ENCODE assay signal across 27 cellular contexts in genomic region chr10:112744525-112744924, GRCh38.
"Had no signal": no experiment of that assay in that cellular context is flagged by ENCODE, and none has a peak within 500 bp of the region (broad histone marks: within the 10 kb centered on the region; RNA-seq: fewer than 3 reads in every experiment).

No MANE protein-coding gene starts in this region.

- H3K9me3 ChIP-seq: breast epithelium, esophagus muscularis mucosa, gastroesophageal sphincter, left ventricle myocardium inferior, neutrophil, ovary, psoas muscle, tibial artery had no signal

- H3K27ac Mint-ChIP-seq: activated CD4-positive, alpha-beta memory T cell treated with anti-CD3 and anti-CD28 coated beads for 36 hours; activated CD4-positive, alpha-beta T cell treated with anti-CD3 and anti-CD28 coated beads for 36 hours; activated naive CD4-positive, alpha-beta T cell treated with anti-CD3 and anti-CD28 coated beads for 36 hours; activated naive CD8-positive, alpha-beta T cell treated with anti-CD3 and anti-CD28 coated beads, Interleukin-2, amount 10 ng/mL, durations not matched to agents 7 days and 5 days; activated T-cell treated with anti-CD3 and anti-CD28 coated beads, Interleukin-2, amount 50 U/mL, for 72 hours; stimulated activated naive CD8-positive, alpha-beta T cell treated with anti-CD3 and anti-CD28 coated beads, Interleukin-15, amount 100 ng/mL, for 72 hours; T-helper 1 cell treated with Interleukin-12 subunit alpha and Interleukin-12 subunit beta and Interleukin-4 antibody, amounts not matched to agents 30 μg/mL and 1 μg/mL, for 36 hours; WTC11 had no signal

- H3K27me3 Mint-ChIP-seq: activated CD4-positive, alpha-beta memory T cell treated with anti-CD3 and anti-CD28 coated beads for 36 hours; activated CD4-positive, alpha-beta T cell treated with anti-CD3 and anti-CD28 coated beads for 36 hours; activated naive CD8-positive, alpha-beta T cell treated with anti-CD3 and anti-CD28 coated beads, Interleukin-2, amount 10 ng/mL, durations not matched to agents 7 days and 5 days; central memory CD8-positive, alpha-beta T cell; naive B cell; stimulated activated naive CD8-positive, alpha-beta T cell treated with anti-CD3 and anti-CD28 coated beads, Interleukin-15, amount 100 ng/mL, for 72 hours had no signal

- ATAC-seq: activated CD4-positive, alpha-beta T cell treated with anti-CD3 and anti-CD28 coated beads for 36 hours; activated T-cell treated with anti-CD3 and anti-CD28 coated beads, Interleukin-2, amount 50 U/mL, for 72 hours; gastroesophageal sphincter; psoas muscle; right cardiac atrium; stimulated activated naive CD8-positive, alpha-beta T cell treated with anti-CD3 and anti-CD28 coated beads, Interleukin-15, amount 100 ng/mL, for 72 hours; WTC11 had no signal

- H3K4me1 ChIP-seq: breast epithelium, gastroesophageal sphincter, tibial artery had no signal

- H3K9me3 Mint-ChIP-seq: activated CD4-positive, alpha-beta memory T cell treated with anti-CD3 and anti-CD28 coated beads for 36 hours; activated naive CD4-positive, alpha-beta T cell treated with anti-CD3 and anti-CD28 coated beads for 36 hours; activated naive CD8-positive, alpha-beta T cell treated with anti-CD3 and anti-CD28 coated beads, Interleukin-2, amount 10 ng/mL, durations not matched to agents 7 days and 5 days; activated T-cell treated with anti-CD3 and anti-CD28 coated beads, Interleukin-2, amount 50 U/mL, for 72 hours; central memory CD8-positive, alpha-beta T cell; naive B cell; stimulated activated naive CD8-positive, alpha-beta T cell treated with anti-CD3 and anti-CD28 coated beads, Interleukin-15, amount 100 ng/mL, for 72 hours; T-helper 1 cell treated with Interleukin-12 subunit alpha and Interleukin-12 subunit beta and Interleukin-4 antibody, amounts not matched to agents 30 μg/mL and 1 μg/mL, for 36 hours; WTC11 had no signal

- H3K4me3 Mint-ChIP-seq: activated CD4-positive, alpha-beta memory T cell treated with anti-CD3 and anti-CD28 coated beads for 36 hours; activated CD4-positive, alpha-beta T cell treated with anti-CD3 and anti-CD28 coated beads for 36 hours; activated naive CD4-positive, alpha-beta T cell treated with anti-CD3 and anti-CD28 coated beads for 36 hours; activated naive CD8-positive, alpha-beta T cell treated with anti-CD3 and anti-CD28 coated beads, Interleukin-2, amount 10 ng/mL, durations not matched to agents 7 days and 5 days; activated T-cell treated with anti-CD3 and anti-CD28 coated beads, Interleukin-2, amount 50 U/mL, for 72 hours; central memory CD8-positive, alpha-beta T cell; naive B cell; stimulated activated naive CD8-positive, alpha-beta T cell treated with anti-CD3 and anti-CD28 coated beads, Interleukin-15, amount 100 ng/mL, for 72 hours; T-helper 1 cell treated with Interleukin-12 subunit alpha and Interleukin-12 subunit beta and Interleukin-4 antibody, amounts not matched to agents 30 μg/mL and 1 μg/mL, for 36 hours; WTC11 had no signal

- H3K4me3 ChIP-seq: breast epithelium, coronary artery, esophagus muscularis mucosa, gastroesophageal sphincter, left ventricle myocardium inferior, ovary, psoas muscle, tibial artery had no signal

- H3K36me3 Mint-ChIP-seq: activated naive CD8-positive, alpha-beta T cell treated with anti-CD3 and anti-CD28 coated beads, Interleukin-2, amount 10 ng/mL, durations not matched to agents 7 days and 5 days; WTC11 had no signal

- H3K27ac ChIP-seq: breast epithelium, coronary artery, esophagus muscularis mucosa, gastroesophageal sphincter, left ventricle myocardium inferior, neutrophil, ovary, psoas muscle, tibial artery had no signal

- H3K36me3 ChIP-seq: breast epithelium, esophagus muscularis mucosa, gastroesophageal sphincter, left ventricle myocardium inferior, neutrophil, ovary, tibial artery had no signal

- H3K27me3 ChIP-seq: breast epithelium, esophagus muscularis mucosa, gastroesophageal sphincter, neutrophil, ovary, tibial artery had no signal

- H3K4me1 Mint-ChIP-seq: activated CD4-positive, alpha-beta T cell treated with anti-CD3 and anti-CD28 coated beads for 36 hours; activated naive CD8-positive, alpha-beta T cell treated with anti-CD3 and anti-CD28 coated beads, Interleukin-2, amount 10 ng/mL, durations not matched to agents 7 days and 5 days; central memory CD8-positive, alpha-beta T cell; stimulated activated naive CD8-positive, alpha-beta T cell treated with anti-CD3 and anti-CD28 coated beads, Interleukin-15, amount 100 ng/mL, for 72 hours had no signal

- DNase-seq: activated CD4-positive, alpha-beta memory T cell treated with anti-CD3 and anti-CD28 coated beads for 36 hours; activated CD4-positive, alpha-beta T cell treated with anti-CD3 and anti-CD28 coated beads for 36 hours; activated effector memory CD4-positive, alpha-beta T cell treated with Interleukin-2 at 50 U/mL for 16 hours; activated naive CD4-positive, alpha-beta T cell treated with anti-CD3 and anti-CD28 coated beads for 36 hours; activated naive CD8-positive, alpha-beta T cell treated with anti-CD3 and anti-CD28 coated beads, Interleukin-2, amount 10 ng/mL, durations not matched to agents 7 days and 5 days; activated T-cell treated with anti-CD3 and anti-CD28 coated beads, Interleukin-2, amount 50 U/mL, for 72 hours; amniotic stem cell; head of caudate nucleus; left ventricle myocardium inferior; naive B cell; ovary; psoas muscle; right cardiac atrium; stimulated activated CD4-positive, alpha-beta T cell treated with anti-CD3 and anti-CD28 coated beads, Interleukin-1b, Interleukin-23, amount 100 ng/mL, for 48 hours; stimulated activated naive CD8-positive, alpha-beta T cell treated with anti-CD3 and anti-CD28 coated beads, Interleukin-15, amount 100 ng/mL, for 72 hours; T1000; tibial artery had no signal

- FAIRE-seq: keratinocyte, urothelium cell line had no signal
